16 cellular contexts compared by ENCODE assay signal in genomic region chr5:117249086-117249815, GRCh38.
A peak's percentile ranks its signal among the peaks of the same experiment; 100 is the strongest.
DNase-seq lines count a peak whose midpoint lies in the region; ATAC-seq, FAIRE-seq and TF ChIP-seq lines count a peak whose summit lies in the region.
"Had no signal": no experiment of that assay in that cellular context is flagged by ENCODE, and none has a peak within 500 bp of the region (broad histone marks: within the 10 kb centered on the region; RNA-seq: fewer than 3 reads in every experiment).

No MANE protein-coding gene starts in this region.

- H3K27ac ChIP-seq in IMR-90 (ENCODE audit: insufficient read depth, low read length), result no peak overlapping the region
- H3K27ac ChIP-seq in K562 (ENCODE audit: extremely low read depth, low read depth, low read length), result no peak overlapping the region

- H3K18ac ChIP-seq in IMR-90 (ENCODE audit: low read depth, low read length), result no peak overlapping the region

- H3K9me3 ChIP-seq in IMR-90 (ENCODE audit: control insufficient read depth, insufficient read depth, low read length) (0 out of 2 replicates have a peak, but pooled peaks cover 4% of the 10 kb centered on the region), K562 (replicated peaks; ENCODE audit: control insufficient read depth, insufficient read depth, low read depth, low read length) (no peaks in the 10 kb centered on the region)
- H3K9me3 ChIP-seq: Caco-2 had no signal

- H3K79me2 ChIP-seq in K562 (ENCODE audit: control insufficient read depth, insufficient read depth, low read length), result no peaks in the 10 kb centered on the region

- H2AK9ac ChIP-seq in IMR-90 (replicated peaks; ENCODE audit: low read depth, low read length, poor library complexity), result no peak overlapping the region

- H4K20me1 ChIP-seq in IMR-90 (ENCODE audit: insufficient read depth, low read length) (no peaks in the 10 kb centered on the region), K562 (replicated peaks; ENCODE audit: control insufficient read depth, insufficient read depth, low read length) (no peaks in the 10 kb centered on the region)

- H2BK5ac ChIP-seq in IMR-90 (ENCODE audit: low read depth, low read length, poor library complexity, severe bottlenecking), result no peak overlapping the region

- CTCF ChIA-PET in IMR-90 (lab: Yijun Ruan, JAX), result interaction anchor here (0.5 to 0.6 kb wide), 2 partner anchors 18 to 745 kb away, joined by 3 to 4 read pairs; no protein-coding TSS in a partner anchor
- CTCF ChIA-PET in K562 (lab: Yijun Ruan, JAX; ENCODE audit: low intra/inter-chr PET ratio), result no interaction called here

- H3K4me2 ChIP-seq in IMR-90 (ENCODE audit: low read depth, low read length), result no peak overlapping the region
- no peak overlapping the region for H3K4me2 ChIP-seq in K562 (ENCODE audit: insufficient read depth, low read length)

- no peak overlapping the region for H4K8ac ChIP-seq in IMR-90 (ENCODE audit: low read depth in 2 of 2, low read length in 2 of 2)

- H3K14ac ChIP-seq in IMR-90 (replicated peaks; ENCODE audit: low read depth, low read length), result no peak overlapping the region

- no peak overlapping the region for H2BK20ac ChIP-seq in IMR-90 (ENCODE audit: low read depth, low read length)

- H3K4me1 ChIP-seq in IMR-90 (ENCODE audit: control insufficient read depth, insufficient read depth, low read length) (no peaks in the 10 kb centered on the region), K562 (replicated peaks in 1 of 2; ENCODE audit: control insufficient read depth in 2 of 2, insufficient read depth in 2 of 2, low read length in 2 of 2) (no peaks in the 10 kb centered on the region)

- H2AK5ac ChIP-seq in IMR-90 (ENCODE audit: low read depth, low read length), result no peak overlapping the region

- no peak overlapping the region for H3K4ac ChIP-seq in IMR-90 (ENCODE audit: low read depth, low read length)

- dilution Hi-C loops in IMR-90 (cut with HindIII; ENCODE audit: low sequenced_read_pairs, unreplicated experiment), result no loop called here

- H3K9ac ChIP-seq in IMR-90 (ENCODE audit: low read depth, low read length) (no peak overlapping the region), K562 (ENCODE audit: insufficient read depth in 1 of 2, low read depth in 2 of 2, low read length in 2 of 2) (no peak overlapping the region)

- intact Hi-C loops in IMR-90 (cut with micrococcal nuclease) (no loop called here), K562 (cut with micrococcal nuclease) (no loop called here)

- no peak overlapping the region for H3K4me3 ChIP-seq in IMR-90 (ENCODE audit: insufficient read depth, low read depth, low read length)
- H3K4me3 ChIP-seq in K562, result no peak overlapping the region

- no peak overlapping the region for H2BK120ac ChIP-seq in IMR-90 (ENCODE audit: low read depth, low read length)

- BruUV-seq in IMR-90 (replicated peaks; lab: Mats Ljungman, UMichigan), result no TSS peak
- no TSS peak for BruUV-seq in K562 (replicated peaks; lab: Mats Ljungman, UMichigan)

- H3K56ac ChIP-seq in IMR-90 (ENCODE audit: extremely low read depth, insufficient read depth, low read length), result no peak overlapping the region

- H3K23ac ChIP-seq in IMR-90 (ENCODE audit: low read depth, low read length), result no peak overlapping the region

- H4K5ac ChIP-seq in IMR-90 (ENCODE audit: low read depth, low read length), result no peak overlapping the region

- TF ChIP-seq EP300 in K562 (IDR thresholded peaks at IDR 0.05; ENCODE audit: low read length), result no peak

- DNase-seq in IMR-90, result no peak
- DNase-seq in K562 (ENCODE audit: extremely low read depth in 1 of 4, low spot score in 3 of 4), result no peak
- DNase-seq in inferior parietal cortex (ENCODE audit: extremely low spot score), result peak; percentile 76
- peak; percentile 97 for DNase-seq in pons (ENCODE audit: low spot score)
- DNase-seq in COLO829 (ENCODE audit: low spot score), result no peak
- no peak for DNase-seq in DMS 273 (lab: John Stamatoyannopoulos, UW; ENCODE audit: unreplicated experiment)
- DNase-seq: ACHN; AML-193; Caco-2; DMS79 treated with DMSO at 0.1 percent for 48 hours; Kasumi-1; NCI-H1105 treated with DMSO at 0.1 percent for 48 hours; NCI-H187; NCI-H446; NK-92 treated with Interleukin-12 subunit alpha and Interleukin-12 subunit beta, amount 100 ng/mL, for 24 hours had no signal

- no peak overlapping the region for H2AFZ ChIP-seq in IMR-90 (replicated peaks; ENCODE audit: low read length, poor library complexity)
- H2AFZ ChIP-seq in K562 (ENCODE audit: low read depth, low read length), result no peak overlapping the region

- TF ChIP-seq CTCF in IMR-90 (conservative IDR thresholded peaks at IDR 0.05; ENCODE audit: low read depth, low read length), result no peak
- no peak for TF ChIP-seq CTCF in K562 (IDR thresholded peaks at IDR 0.05 in 2 of 3, conservative IDR thresholded peaks at IDR 0.05 in 1 of 3; ENCODE audit: insufficient read depth in 2 of 3, low read depth in 1 of 3, low read length in 3 of 3)

- H3K36me3 ChIP-seq in IMR-90 (ENCODE audit: control insufficient read depth, insufficient read depth, low read length), result no peaks in the 10 kb centered on the region
- H3K36me3 ChIP-seq in K562 (ENCODE audit: control insufficient read depth, insufficient read depth, low read length), result no peaks in the 10 kb centered on the region

- H3K9me1 ChIP-seq in IMR-90 (ENCODE audit: insufficient read depth, low read length) (no peaks in the 10 kb centered on the region), K562 (ENCODE audit: control insufficient read depth, insufficient read depth, low read length) (no peaks in the 10 kb centered on the region)

- FAIRE-seq in K562 (lab: Jason Lieb, UNC), result no peak

- POLR2A ChIA-PET in IMR-90 (lab: Charles Lee; ENCODE audit: unreplicated experiment), result no interaction called here
- POLR2A ChIA-PET in K562 (lab: Yijun Ruan, JAX), result no interaction called here

- H2BK15ac ChIP-seq in IMR-90 (ENCODE audit: low read depth, low read length), result no peak overlapping the region

- H3K79me1 ChIP-seq in IMR-90 (ENCODE audit: low read depth in 1 of 2, low read length in 2 of 2), result no peaks in the 10 kb centered on the region

- in situ Hi-C loops in IMR-90 (cut with MboI; ENCODE audit: low sequenced_read_pairs), result no loop called here
- in situ Hi-C loops in K562 (cut with MboI), result no loop called here

- TF ChIP-seq POLR2A in IMR-90 (IDR thresholded peaks at IDR 0.05; ENCODE audit: low read depth, low read length) (no peak), K562 (conservative IDR thresholded peaks at IDR 0.05) (no peak)

- H3K27me3 ChIP-seq in IMR-90 (ENCODE audit: control insufficient read depth, insufficient read depth, low read length) (no peaks in the 10 kb centered on the region), K562 (ENCODE audit: control insufficient read depth in 2 of 2, insufficient read depth in 2 of 2, low read length in 2 of 2) (no peaks in the 10 kb centered on the region)

- ATAC-seq in IMR-90 (ENCODE audit: low read depth) (no peak), K562 (no peak), GM21528 (IDR thresholded peaks at IDR 0.05; ENCODE audit: low FRiP score, unreplicated experiment) (no peak)

- TF ChIP-seq RAD21 in IMR-90 (IDR thresholded peaks at IDR 0.05; ENCODE audit: low read length) (no peak), K562 (CRISPR knock-in tag; conservative IDR thresholded peaks at IDR 0.05 in 1 of 2, IDR thresholded peaks at IDR 0.05 in 1 of 2) (no peak)

- no peak overlapping the region for H4K91ac ChIP-seq in IMR-90 (ENCODE audit: insufficient read depth, low read depth, low read length)

- WGBS in IMR-90 (ENCODE audit: extremely low coverage in 2 of 2, insufficient read length in 1 of 2), 2 experiments, result no CpG with 5 or more reads among the region's 5 CpGs
- WGBS in K562 (ENCODE audit: insufficient coverage, low coverage, missing lambda C conversion rate), result 4% methylated on average over 5 of the region's 5 CpGs

TF ChIP-seq in IMR-90, 13 proteins besides CTCF, POLR2A, EP300 and RAD21:
- TF ChIP-seq CEBPB (IDR thresholded peaks at IDR 0.05; ENCODE audit: low read depth, low read length), result peak; percentile 46
- no peak for TF ChIP-seq RFX5 (IDR thresholded peaks at IDR 0.05; ENCODE audit: low read depth, low read length)

TF ChIP-seq in K562, 482 proteins besides CTCF, POLR2A, EP300 and RAD21:
- no peak for TF ChIP-seq CEBPG (CRISPR knock-in tag; IDR thresholded peaks at IDR 0.05)
- 0 out of 4 replicates have a peak, but pooled peaks of 1 of the 2 experiments have one; percentile 13 for TF ChIP-seq CEBPG (tag; conservative IDR thresholded peaks at IDR 0.05 in 1 of 2, IDR thresholded peaks at IDR 0.05 in 1 of 2)
- TF ChIP-seq ZNF197 (CRISPR knock-in tag; IDR thresholded peaks at IDR 0.05; ENCODE audit: low read depth), result no peak
- no peak for TF ChIP-seq THAP12 (CRISPR knock-in tag; IDR thresholded peaks at IDR 0.05)
- TF ChIP-seq CEBPB (tag; IDR thresholded peaks at IDR 0.05), result 0 out of 2 replicates have a peak, but pooled peaks have one; percentile 13

Comparison
In these comparisons a context has a peak if more than half of its experiments do, and no peak if none do; other contexts are left out.
1. DNase-seq: peak in inferior parietal cortex (single experiment) and pons (single experiment); none in IMR-90 (single experiment), K562 (0 of 4), COLO829 (single experiment) and DMS 273 (single experiment).